ENCODE assay signal across 8 cellular contexts in the genomic region with DNA sequence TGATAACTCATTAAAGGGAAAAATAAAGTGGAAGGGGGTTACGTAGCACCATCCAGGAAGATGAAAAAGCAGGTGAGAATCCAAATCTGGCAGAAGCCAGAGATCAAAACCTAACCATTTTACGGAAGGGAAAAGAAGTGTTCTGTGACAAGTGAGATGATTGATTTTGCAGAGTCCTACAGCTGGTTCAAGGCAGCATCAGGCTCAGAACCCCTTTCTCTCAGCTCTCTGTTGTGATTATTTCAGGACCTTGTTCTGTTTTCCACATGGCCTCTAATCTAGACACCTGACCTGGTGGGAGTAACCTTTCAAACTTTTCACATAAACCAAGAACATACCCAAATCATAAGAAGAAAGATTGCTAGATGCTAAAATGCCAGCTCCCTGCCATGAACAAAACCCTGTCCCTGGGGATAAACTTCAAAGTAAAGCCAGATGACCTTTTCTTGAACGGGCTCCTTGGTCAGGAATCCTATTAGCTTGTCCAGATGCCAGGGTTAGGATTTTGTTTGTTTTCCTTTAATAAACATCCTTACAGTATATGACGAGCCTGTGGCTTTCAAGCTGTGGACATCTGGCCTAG. TPM values are rescaled to one million over a fixed set of nuclear protein-coding genes. Genes with fewer than 3 reads are reported as not detected.
DNase-seq lines count a peak whose midpoint lies in the region; ATAC-seq, FAIRE-seq and TF ChIP-seq lines count a peak whose summit lies in the region.

No MANE protein-coding gene starts in this region.

- peaks cover 61% of the 10 kb centered on the region for H3K4me1 ChIP-seq in SJSA1 (replicated peaks)
- peaks cover 71 to 83% (median 77%) of the 10 kb centered on the region in 4 donors for H3K4me1 ChIP-seq in esophagus muscularis mucosa

- POLR2A ChIA-PET in activated CD4-positive, alpha-beta T cell treated with anti-CD3 and anti-CD28 coated beads for 36 hours (lab: Charles Lee): interaction anchor here (1.0 to 2.5 kb wide), 4 partner anchors 9 to 189 kb away, joined by 3 to 15 read pairs (median 5); no protein-coding TSS in a partner anchor

- peaks cover 84% of the 10 kb centered on the region for H3K4me1 Mint-ChIP-seq in activated CD4-positive, alpha-beta T cell treated with anti-CD3 and anti-CD28 coated beads for 36 hours
- H3K4me1 Mint-ChIP-seq in stimulated activated effector memory CD8-positive, alpha-beta T cell treated with anti-CD3 and anti-CD28 coated beads, Interleukin-12 subunit alpha, Interleukin-12 subunit beta, amount 100 ng/mL, for 72 hours: peaks cover 83% of the 10 kb centered on the region

- peaks cover 57% of the 10 kb centered on the region for H3K36me3 ChIP-seq in SJSA1
- peaks cover 0 to 19% (median 8%) of the 10 kb centered on the region in 4 donors for H3K36me3 ChIP-seq in esophagus muscularis mucosa

- no peak overlapping the region for H3K4me3 ChIP-seq in SJSA1
- H3K4me3 ChIP-seq in esophagus muscularis mucosa: peak overlapping the region in 3 of 4 donors; percentile 2 to 18 (median 2)

- no peak for FAIRE-seq in HTR-8/SVneo (lab: Jason Lieb, UNC)

- peak overlapping the region; percentile 94 for H3K27ac Mint-ChIP-seq in activated CD4-positive, alpha-beta T cell treated with anti-CD3 and anti-CD28 coated beads for 36 hours
- H3K27ac Mint-ChIP-seq in stimulated activated effector memory CD8-positive, alpha-beta T cell treated with anti-CD3 and anti-CD28 coated beads, Interleukin-12 subunit alpha, Interleukin-12 subunit beta, amount 100 ng/mL, for 72 hours: peak overlapping the region; percentile 98

- H3K36me3 Mint-ChIP-seq in activated CD4-positive, alpha-beta T cell treated with anti-CD3 and anti-CD28 coated beads for 36 hours (ENCODE audit: low read depth): peaks cover 95% of the 10 kb centered on the region
- peaks cover 100% of the 10 kb centered on the region for H3K36me3 Mint-ChIP-seq in stimulated activated effector memory CD8-positive, alpha-beta T cell treated with anti-CD3 and anti-CD28 coated beads, Interleukin-12 subunit alpha, Interleukin-12 subunit beta, amount 100 ng/mL, for 72 hours

- no peak for TF ChIP-seq EP300 in esophagus muscularis mucosa (IDR thresholded peaks at IDR 0.05)

- no peaks in the 10 kb centered on the region for H3K9me3 ChIP-seq in SJSA1 (replicated peaks)
- no peaks in the 10 kb centered on the region for H3K9me3 ChIP-seq in esophagus muscularis mucosa

- H3K27me3 Mint-ChIP-seq in activated CD4-positive, alpha-beta T cell treated with anti-CD3 and anti-CD28 coated beads for 36 hours: no peaks in the 10 kb centered on the region

- no peaks in the 10 kb centered on the region for H3K27me3 ChIP-seq in SJSA1 (replicated peaks)
- H3K27me3 ChIP-seq in esophagus muscularis mucosa: no peaks in the 10 kb centered on the region

- no peak for ATAC-seq in activated CD4-positive, alpha-beta T cell treated with anti-CD3 and anti-CD28 coated beads for 36 hours
- no peak for ATAC-seq in stimulated activated effector memory CD8-positive, alpha-beta T cell treated with anti-CD3 and anti-CD28 coated beads, Interleukin-12 subunit alpha, Interleukin-12 subunit beta, amount 100 ng/mL, for 72 hours
- no peak for ATAC-seq in GM18870 (IDR thresholded peaks at IDR 0.05; ENCODE audit: unreplicated experiment)

- H3K4me3 Mint-ChIP-seq in activated CD4-positive, alpha-beta T cell treated with anti-CD3 and anti-CD28 coated beads for 36 hours: peak overlapping the region; percentile 95
- H3K4me3 Mint-ChIP-seq in stimulated activated effector memory CD8-positive, alpha-beta T cell treated with anti-CD3 and anti-CD28 coated beads, Interleukin-12 subunit alpha, Interleukin-12 subunit beta, amount 100 ng/mL, for 72 hours: peak overlapping the region; percentile 99

- no peaks in the 10 kb centered on the region for H3K9me3 Mint-ChIP-seq in activated CD4-positive, alpha-beta T cell treated with anti-CD3 and anti-CD28 coated beads for 36 hours (ENCODE audit: low read depth)
- H3K9me3 Mint-ChIP-seq in stimulated activated effector memory CD8-positive, alpha-beta T cell treated with anti-CD3 and anti-CD28 coated beads, Interleukin-12 subunit alpha, Interleukin-12 subunit beta, amount 100 ng/mL, for 72 hours: no peaks in the 10 kb centered on the region

- peak overlapping the region; percentile 66 for H3K27ac ChIP-seq in SJSA1
- H3K27ac ChIP-seq in esophagus muscularis mucosa (replicated peaks in 1 of 4): peak overlapping the region; percentile 60 to 93 (median 85)

- intact Hi-C loops in activated CD4-positive, alpha-beta T cell treated with anti-CD3 and anti-CD28 coated beads for 36 hours (cut with DNase I, micrococcal nuclease): loop anchor here (1.0 kb wide), 6 partner anchors 9 to 147 kb away; a partner anchor contains a TSS
- intact Hi-C loops in esophagus muscularis mucosa (cut with DNase I): loop anchor here (5.0 kb wide), 1 partner anchor 196 kb away; no protein-coding TSS in a partner anchor

- CTCF ChIA-PET in activated CD4-positive, alpha-beta T cell treated with anti-CD3 and anti-CD28 coated beads for 36 hours (lab: Charles Lee): interaction anchor here (0.9 to 2.9 kb wide), 13 partner anchors 9 to 199 kb away, joined by 3 to 20 read pairs (median 4); a partner anchor contains a TSS

- no peak for DNase-seq in activated CD4-positive, alpha-beta T cell treated with anti-CD3 and anti-CD28 coated beads for 36 hours
- no peak for DNase-seq in activated CD4-positive, alpha-beta T cell treated with anti-CD3 and anti-CD28 coated beads for 4 hours
- DNase-seq in SJSA1 (ENCODE audit: low read depth in 1 of 2, low spot score in 2 of 2) (no peak), esophagus muscularis mucosa (ENCODE audit: extremely low spot score) (no peak), HTR-8/SVneo (ENCODE audit: insufficient read length, low spot score) (no peak), ureter (ENCODE audit: low spot score) (no peak)
- DNase-seq in stimulated activated effector memory CD8-positive, alpha-beta T cell treated with anti-CD3 and anti-CD28 coated beads, Interleukin-12 subunit alpha, Interleukin-12 subunit beta, amount 100 ng/mL, for 72 hours (ENCODE audit: low spot score in 2 of 2): no peak

- TF ChIP-seq POLR2A in esophagus muscularis mucosa (IDR thresholded peaks at IDR 0.05; ENCODE audit: low read depth): no peak

- WGBS in esophagus muscularis mucosa: 24% methylated on average over 4 of the region's 4 CpGs

- no peak for TF ChIP-seq CTCF in esophagus muscularis mucosa (IDR thresholded peaks at IDR 0.05)

RNA-seq across cellular contexts. Expression of a gene that starts 5.9 kb away (rescaled TPM):
- 10 to 100 TPM; 60.9 to 70.7 TPM for total RNA-seq in activated CD4-positive, alpha-beta T cell treated with anti-CD3 and anti-CD28 coated beads for 36 hours
- 12.9 and 18.9 TPM in 2 replicates for total RNA-seq in SJSA1 (2014; rRNA removed; shearing (Covaris generic))
- total RNA-seq in esophagus muscularis mucosa (10 to 100 TPM in 1 of 4 donors, 1 to 10 TPM in 3; 3.8 to 25.7 (median 4.6) TPM), ureter (14.3 TPM)
